ENCODE assay signal across 9 cellular contexts in genomic region chr4:73021634-73022033, GRCh38. TPM values are rescaled to one million over a fixed set of nuclear protein-coding genes. Genes with fewer than 3 reads are reported as not detected.
DNase-seq lines count a peak whose midpoint lies in the region; ATAC-seq, FAIRE-seq and TF ChIP-seq lines count a peak whose summit lies in the region.
"Had no signal": no experiment of that assay in that cellular context is flagged by ENCODE, and none has a peak within 500 bp of the region (broad histone marks: within the 10 kb centered on the region; RNA-seq: fewer than 3 reads in every experiment).

No MANE protein-coding gene starts in this region.

- CTCF ChIA-PET in K562 (lab: Yijun Ruan, JAX; ENCODE audit: low intra/inter-chr PET ratio): interaction anchor here (0.6 to 1.8 kb wide), 2 partner anchors 320 to 726 kb away, joined by 4 to 10 read pairs; no protein-coding TSS in a partner anchor

- H3K9me3 Mint-ChIP-seq in neural progenitor cell: peaks cover 3% of the 10 kb centered on the region

- no peaks in the 10 kb centered on the region for H3K36me3 Mint-ChIP-seq in neural progenitor cell

- H3K9ac ChIP-seq in DND-41 (ENCODE audit: low read depth, low read length) (no peak overlapping the region), K562 (ENCODE audit: insufficient read depth in 1 of 2, low read depth in 2 of 2, low read length in 2 of 2) (no peak overlapping the region), neural progenitor cell (no peak overlapping the region)

- no peaks in the 10 kb centered on the region for H3F3A ChIP-seq in neural progenitor cell (ENCODE audit: low read depth)

- H2AFZ ChIP-seq in DND-41 (ENCODE audit: low read depth, low read length) (no peak overlapping the region), K562 (ENCODE audit: low read depth, low read length) (no peak overlapping the region), neural progenitor cell (replicated peaks) (no peak overlapping the region)

- TF ChIP-seq POLR2A in K562 (conservative IDR thresholded peaks at IDR 0.05) (no peak), vagina (IDR thresholded peaks at IDR 0.05) (no peak)

- no peaks in the 10 kb centered on the region for H4K20me1 ChIP-seq in DND-41 (ENCODE audit: insufficient read depth, low read length)
- H4K20me1 ChIP-seq in K562 (replicated peaks; ENCODE audit: control insufficient read depth, insufficient read depth, low read length): no peaks in the 10 kb centered on the region
- H4K20me1 ChIP-seq in neural progenitor cell (ENCODE audit: low read depth): no peaks in the 10 kb centered on the region

- peak; percentile 57 for FAIRE-seq in K562 (lab: Jason Lieb, UNC)

- no peak overlapping the region for H3K27ac ChIP-seq in DND-41 (ENCODE audit: low read length)
- H3K27ac ChIP-seq in K562 (ENCODE audit: extremely low read depth, low read depth, low read length): no peak overlapping the region
- H3K27ac ChIP-seq in neural progenitor cell: no peak overlapping the region
- no peak overlapping the region for H3K27ac ChIP-seq in vagina

- H3K36me3 ChIP-seq in DND-41 (ENCODE audit: insufficient read depth, low read length) (no peaks in the 10 kb centered on the region), K562 (ENCODE audit: control insufficient read depth, insufficient read depth, low read length) (no peaks in the 10 kb centered on the region), neural progenitor cell (no peaks in the 10 kb centered on the region), vagina (no peaks in the 10 kb centered on the region)

- no peak overlapping the region for H3K4me3 Mint-ChIP-seq in neural progenitor cell

- WGBS in K562 (ENCODE audit: insufficient coverage, low coverage, missing lambda C conversion rate): 0% methylated on average over 1 of the region's 1 CpG

- H3K9me1 ChIP-seq in K562 (ENCODE audit: control insufficient read depth, insufficient read depth, low read length): no peaks in the 10 kb centered on the region

- H3K27me3 ChIP-seq in DND-41 (ENCODE audit: insufficient read depth, low read length, poor library complexity): no peaks in the 10 kb centered on the region
- peaks cover 0 to 10% of the 10 kb centered on the region in 2 experiments; a peak in 1 of 5 replicates for H3K27me3 ChIP-seq in K562 (ENCODE audit: control insufficient read depth in 2 of 2, insufficient read depth in 2 of 2, low read length in 2 of 2)
- H3K27me3 ChIP-seq in neural progenitor cell: no peaks in the 10 kb centered on the region
- no peaks in the 10 kb centered on the region for H3K27me3 ChIP-seq in vagina

- H3K4me3 ChIP-seq in DND-41 (ENCODE audit: low read depth in 1 of 2, low read length in 2 of 2) (no peak overlapping the region), K562 (no peak overlapping the region), neural progenitor cell (no peak overlapping the region), vagina (no peak overlapping the region)
- H3K4me3 ChIP-seq: lung had no signal

- TF ChIP-seq EP300 in K562 (IDR thresholded peaks at IDR 0.05; ENCODE audit: low read length): no peak

- H3K4me1 ChIP-seq in DND-41 (ENCODE audit: insufficient read depth, low read length) (no peaks in the 10 kb centered on the region), K562 (replicated peaks in 1 of 2; ENCODE audit: control insufficient read depth in 2 of 2, insufficient read depth in 2 of 2, low read length in 2 of 2) (no peaks in the 10 kb centered on the region), neural progenitor cell (no peaks in the 10 kb centered on the region), vagina (no peaks in the 10 kb centered on the region)

- no TSS peak for BruUV-seq in K562 (replicated peaks; lab: Mats Ljungman, UMichigan)

- H3K79me2 ChIP-seq in DND-41 (ENCODE audit: insufficient read depth, low read length) (no peaks in the 10 kb centered on the region), K562 (ENCODE audit: control insufficient read depth, insufficient read depth, low read length) (no peaks in the 10 kb centered on the region), neural progenitor cell (ENCODE audit: low read depth) (no peaks in the 10 kb centered on the region)

- DNase-seq in DND-41: no peak
- DNase-seq in LoVo (ENCODE audit: low spot score): peak; percentile 18
- peak in 3 of 4 experiments; percentile 18 to 51 (median 47) for DNase-seq in K562 (ENCODE audit: extremely low read depth in 1 of 4, low spot score in 3 of 4)
- peak; percentile 64 for DNase-seq in neural progenitor cell (ENCODE audit: low spot score)
- DNase-seq in activated CD8-positive, alpha-beta memory T cell treated with anti-CD3 and anti-CD28 coated beads, Interleukin-2, amount 50 U/mL, for 4 hours: no peak
- DNase-seq in vagina (ENCODE audit: extremely low spot score in 2 of 2): no peak
- no peak for DNase-seq in sciatic nerve (ENCODE audit: low spot score)

- H3K27ac Mint-ChIP-seq in neural progenitor cell: no peak overlapping the region

- H3K9me3 ChIP-seq in DND-41 (ENCODE audit: insufficient read depth, low read length, severe bottlenecking) (no peaks in the 10 kb centered on the region), K562 (replicated peaks; ENCODE audit: control insufficient read depth, insufficient read depth, low read depth, low read length) (no peaks in the 10 kb centered on the region), neural progenitor cell (ENCODE audit: low read depth) (no peaks in the 10 kb centered on the region), vagina (no peaks in the 10 kb centered on the region)

- intact Hi-C loops in K562 (cut with micrococcal nuclease) (loop anchor here (10.0 kb wide), 2 partner anchors 233 to 1277 kb away; partner anchors contain the start of gene ANKRD17), vagina (cut with DNase I) (loop anchor here (10.0 kb wide), 1 partner anchor 317 kb away; no protein-coding TSS in a partner anchor), sciatic nerve (cut with DNase I) (no loop called here)

- ATAC-seq in DND-41 (ENCODE audit: insufficient read depth, low read depth): 0 out of 3 replicates have a peak, but pooled peaks have one; percentile 48
- ATAC-seq in GM21447 (IDR thresholded peaks at IDR 0.05; ENCODE audit: unreplicated experiment): peak; percentile 67
- ATAC-seq in K562: peak; percentile 86
- ATAC-seq in sciatic nerve: no peak

- H3K4me1 Mint-ChIP-seq in neural progenitor cell: no peaks in the 10 kb centered on the region

- POLR2A ChIA-PET in K562 (lab: Yijun Ruan, JAX): no interaction called here

- no peaks in the 10 kb centered on the region for H3K27me3 Mint-ChIP-seq in neural progenitor cell (ENCODE audit: insufficient read depth, low read depth)

- in situ Hi-C loops in K562 (cut with MboI): loop anchor here (10.0 to 25.0 kb wide), 2 partner anchors 707 to 1284 kb away; no protein-coding TSS in a partner anchor

- peak; percentile 64 to 67 for TF ChIP-seq RAD21 in K562 (CRISPR knock-in tag; conservative IDR thresholded peaks at IDR 0.05 in 1 of 2, IDR thresholded peaks at IDR 0.05 in 1 of 2)

- TF ChIP-seq CTCF in DND-41 (IDR thresholded peaks at IDR 0.05; ENCODE audit: borderline replicate concordance, extremely low read depth, low read length, poor library complexity, severe bottlenecking) (peak; percentile 35), K562 (IDR thresholded peaks at IDR 0.05 in 2 of 3, conservative IDR thresholded peaks at IDR 0.05 in 1 of 3; ENCODE audit: insufficient read depth in 2 of 3, low read depth in 1 of 3, low read length in 3 of 3) (peak; percentile 38 to 67 (median 41); a peak in 4 of 6 replicates), neural progenitor cell (IDR thresholded peaks at IDR 0.05) (peak; percentile 61), vagina (IDR thresholded peaks at IDR 0.05) (no peak)

- H3K4me2 ChIP-seq in DND-41 (ENCODE audit: insufficient read depth, low read length): no peak overlapping the region
- no peak overlapping the region for H3K4me2 ChIP-seq in K562 (ENCODE audit: insufficient read depth, low read length)
- no peak overlapping the region for H3K4me2 ChIP-seq in neural progenitor cell

TF ChIP-seq in K562, 482 proteins besides CTCF, POLR2A, EP300 and RAD21 (continues in another document):
- TF ChIP-seq ZNF384 (IDR thresholded peaks at IDR 0.05; ENCODE audit: low read depth, low read length) (peak; percentile 93), EWSR1 (IDR thresholded peaks at IDR 0.05; ENCODE audit: borderline replicate concordance, low read depth, partially characterized antibody) (no peak), MAFF (IDR thresholded peaks at IDR 0.05; ENCODE audit: low read length) (no peak), SMC3 (conservative IDR thresholded peaks at IDR 0.05; ENCODE audit: insufficient read depth, low read depth, low read length) (0 out of 2 replicates have a peak, but pooled peaks have one; percentile 29)
- TF ChIP-seq, protein P1, sequence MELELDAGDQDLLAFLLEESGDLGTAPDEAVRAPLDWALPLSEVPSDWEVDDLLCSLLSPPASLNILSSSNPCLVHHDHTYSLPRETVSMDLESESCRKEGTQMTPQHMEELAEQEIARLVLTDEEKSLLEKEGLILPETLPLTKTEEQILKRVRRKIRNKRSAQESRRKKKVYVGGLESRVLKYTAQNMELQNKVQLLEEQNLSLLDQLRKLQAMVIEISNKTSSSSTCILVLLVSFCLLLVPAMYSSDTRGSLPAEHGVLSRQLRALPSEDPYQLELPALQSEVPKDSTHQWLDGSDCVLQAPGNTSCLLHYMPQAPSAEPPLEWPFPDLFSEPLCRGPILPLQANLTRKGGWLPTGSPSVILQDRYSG (tag; conservative IDR thresholded peaks at IDR 0.05; ENCODE audit: low read depth): no peak

RNA-seq across cellular contexts. Expression of gene COX18, which starts 47.9 kb away (rescaled TPM):
- total RNA-seq in K562 (2011; cell fraction: chromatin; rRNA removed; ENCODE audit: low replicate concordance): 7.3 and 10.1 TPM in 2 replicates
- total RNA-seq in K562 (2011; cell fraction: nucleolus; rRNA removed): 12.2 and 14.5 TPM in 2 replicates
- total RNA-seq in K562 (2011; cell fraction: nucleoplasm; rRNA removed): 12.0 and 13.0 TPM in 2 replicates
- total RNA-seq in K562 (2014; rRNA removed): 17.3 and 19.8 TPM in 2 replicates
- total RNA-seq in K562 (2014; rRNA removed; fragmentation: Illumina TruSeq; extraction: Trizol): 14.7 and 17.0 TPM in 2 replicates
- 13.3 and 13.6 TPM in 2 replicates for total RNA-seq in K562 (2015; rRNA removed; fragmentation: Illumina TruSeq; extraction: Trizol)
- total RNA-seq in K562 (2021): 15.3 and 17.5 TPM in 2 replicates
- polyA plus RNA-seq in K562 (2011; rRNA removed): 21.3 and 24.2 TPM in 2 replicates
- 22.9 and 27.6 TPM in 2 replicates for polyA plus RNA-seq in K562 (2011; cell fraction: cytosol; rRNA removed)
- 11.8 and 14.8 TPM in 2 replicates for polyA plus RNA-seq in K562 (2011; cell fraction: nucleus; rRNA removed)
- polyA plus RNA-seq in K562 (2012): 9.5 and 14.0 TPM in 2 replicates
- 10.1 and 12.5 TPM in 2 replicates for polyA plus RNA-seq in K562 (2014; fragmentation: Illumina TruSeq; extraction: Trizol)
- polyA plus RNA-seq in K562 (2014; fragmentation: Nextera tagmentation; extraction: Ambion mirVana): 1 to 10 TPM; 7.0 to 7.2 TPM
- 15.4 and 16.7 TPM in 2 replicates for polyA plus RNA-seq in K562 (2014; rRNA removed)
- 30.4 and 33.5 TPM in 2 replicates for polyA minus RNA-seq in K562 (2011; rRNA and poly(A)+ RNA removed)
- 15.7 and 25.2 TPM in 2 replicates for polyA minus RNA-seq in K562 (2011; cell fraction: cytosol; rRNA and poly(A)+ RNA removed)
- polyA minus RNA-seq in K562 (2011; cell fraction: nucleus; rRNA and poly(A)+ RNA removed): 9.0 and 11.3 TPM in 2 replicates
- total RNA-seq in neural progenitor cell (ENCODE audit: low replicate concordance): 20.3 and 30.4 TPM in 2 replicates
- total RNA-seq in vagina: 12.8 TPM
- total RNA-seq in sciatic nerve: 12.5 TPM

Comparison
In these comparisons a context has a peak if more than half of its experiments do, and no peak if none do; other contexts are left out.
1. DNase-seq: peak in LoVo (single experiment), K562 (3 of 4) and neural progenitor cell (single experiment); none in DND-41 (single experiment), activated CD8-positive, alpha-beta memory T cell treated with anti-CD3 and anti-CD28 coated beads, Interleukin-2, amount 50 U/mL, for 4 hours (single experiment), vagina (0 of 2) and sciatic nerve (single experiment).
2. CTCF ChIP-seq: peak in DND-41 (single experiment), K562 (3 of 3) and neural progenitor cell (single experiment); none in vagina (0 of 3).